In genomic region chr10:131979821-131980270, GRCh38 we compare ENCODE assay signal across 9 cellular contexts. TPM values are rescaled to one million over a fixed set of nuclear protein-coding genes. Genes with fewer than 3 reads are reported as not detected.
DNase-seq lines count a peak whose midpoint lies in the region; FAIRE-seq and TF ChIP-seq lines count a peak whose summit lies in the region.
"Had no signal": no experiment of that assay in that cellular context is flagged by ENCODE, and none has a peak within 500 bp of the region (broad histone marks: within the 10 kb centered on the region; RNA-seq: fewer than 3 reads in every experiment).

No MANE protein-coding gene starts in this region.

- TF ChIP-seq CTCF in breast epithelium (IDR thresholded peaks at IDR 0.05) = no peak
- no peak for TF ChIP-seq CTCF in liver (IDR thresholded peaks at IDR 0.05; ENCODE audit: low read depth, low read length, missing input control)
- TF ChIP-seq CTCF in tibial artery (IDR thresholded peaks at IDR 0.05) = no peak

- TF ChIP-seq POLR2A in breast epithelium (IDR thresholded peaks at IDR 0.05) (no peak), GM12891 (IDR thresholded peaks at IDR 0.05; ENCODE audit: low read depth, low read length) (no peak)

- peak overlapping the region; percentile 35 to 44 for H3K9ac ChIP-seq in liver (ENCODE audit: low read depth in 1 of 2, low read length in 2 of 2)

- H3K36me3 ChIP-seq in breast epithelium (no peaks in the 10 kb centered on the region), liver (ENCODE audit: control insufficient read depth in 4 of 4, insufficient read depth in 3 of 4, low read depth in 1 of 4, low read length in 3 of 4) (no peaks in the 10 kb centered on the region), tibial artery (no peaks in the 10 kb centered on the region)

- H3K27ac ChIP-seq in breast epithelium (peak overlapping the region; percentile 13 to 22), liver (ENCODE audit: low read depth in 1 of 2, low read length in 2 of 2) (peak overlapping the region; percentile 68 to 88), tibial artery (peak overlapping the region in 1 of 2 donors; percentile 9)

- peak overlapping the region; percentile 90 for H3K4me3 Mint-ChIP-seq in activated CD4-positive, alpha-beta T cell treated with anti-CD3 and anti-CD28 coated beads, Interleukin-2, amount 10 ng/mL, durations not matched to agents 24 days and 14 days

- peaks cover 53% of the 10 kb centered on the region for H3K4me1 Mint-ChIP-seq in activated CD4-positive, alpha-beta T cell treated with anti-CD3 and anti-CD28 coated beads, Interleukin-2, amount 10 ng/mL, durations not matched to agents 24 days and 14 days

- peak overlapping the region; percentile 79 for H3K27ac Mint-ChIP-seq in activated CD4-positive, alpha-beta T cell treated with anti-CD3 and anti-CD28 coated beads, Interleukin-2, amount 10 ng/mL, durations not matched to agents 24 days and 14 days

- no peaks in the 10 kb centered on the region for H3K9me3 Mint-ChIP-seq in activated CD4-positive, alpha-beta T cell treated with anti-CD3 and anti-CD28 coated beads, Interleukin-2, amount 10 ng/mL, durations not matched to agents 24 days and 14 days

- H3K4me3 ChIP-seq in breast epithelium = peak overlapping the region; percentile 64 to 97 (median 94)
- H3K4me3 ChIP-seq in liver (ENCODE audit: low read depth in 1 of 3, low read length in 3 of 3) = peak overlapping the region; percentile 56 to 92 (median 59)
- peak overlapping the region; percentile 17 to 31 for H3K4me3 ChIP-seq in tibial artery

- H3K36me3 Mint-ChIP-seq in activated CD4-positive, alpha-beta T cell treated with anti-CD3 and anti-CD28 coated beads, Interleukin-2, amount 10 ng/mL, durations not matched to agents 24 days and 14 days (ENCODE audit: low read depth) = peaks cover 48% of the 10 kb centered on the region

- intact Hi-C loops in activated CD4-positive, alpha-beta T cell treated with anti-CD3 and anti-CD28 coated beads, Interleukin-2, amount 10 ng/mL, durations not matched to agents 24 days and 14 days (cut with micrococcal nuclease) = loop anchor here (5.0 kb wide), 1 partner anchor 472 kb away; no protein-coding TSS in a partner anchor
- intact Hi-C loops in breast epithelium (cut with DNase I; ENCODE audit: low total_unique reads) = no loop called here
- intact Hi-C loops in tibial artery (cut with DNase I; ENCODE audit: low total_unique reads) = no loop called here

- no peak for TF ChIP-seq RAD21 in liver (IDR thresholded peaks at IDR 0.05)

- peak; percentile 66 for DNase-seq in activated CD4-positive, alpha-beta T cell treated with anti-CD3 and anti-CD28 coated beads, Interleukin-2, amount 10 ng/mL, durations not matched to agents 24 days and 14 days
- DNase-seq in activated CD4-positive, alpha-beta T cell treated with anti-CD3 and anti-CD28 coated beads, Interleukin-2, amount 50 U/mL, for 1 hour = no peak
- peak in 1 of 2 donors; percentile 56 for DNase-seq in breast epithelium (ENCODE audit: low spot score in 2 of 2)
- peak in 1 of 2 donors; percentile 71 for DNase-seq in tibial artery
- DNase-seq in GM12891 (ENCODE audit: insufficient read length, low spot score) = no peak
- DNase-seq in NCI-H2171 treated with DMSO at 0.1 percent for 48 hours (lab: John Stamatoyannopoulos, UW) = no peak
- DNase-seq in SIG-M5 treated with dmso at 0.1 percent for 504 hours (lab: John Stamatoyannopoulos, UW; ENCODE audit: unreplicated experiment) = no peak
- DNase-seq: NCI-H748 treated with DMSO at 0.1 percent for 48 hours had no signal

- no peaks in the 10 kb centered on the region for H3K9me3 ChIP-seq in breast epithelium
- H3K9me3 ChIP-seq in liver (ENCODE audit: control insufficient read depth in 4 of 4, low read length in 3 of 4) = no peaks in the 10 kb centered on the region
- H3K9me3 ChIP-seq in tibial artery = no peaks in the 10 kb centered on the region

- no peaks in the 10 kb centered on the region for H3K27me3 ChIP-seq in breast epithelium
- no peaks in the 10 kb centered on the region for H3K27me3 ChIP-seq in liver (ENCODE audit: control insufficient read depth in 4 of 4, insufficient read depth in 4 of 4, low read length in 3 of 4)
- no peaks in the 10 kb centered on the region for H3K27me3 ChIP-seq in tibial artery

- H3K27me3 Mint-ChIP-seq in activated CD4-positive, alpha-beta T cell treated with anti-CD3 and anti-CD28 coated beads, Interleukin-2, amount 10 ng/mL, durations not matched to agents 24 days and 14 days = peaks cover 11% of the 10 kb centered on the region

- 15% methylated on average over 30 of the region's 30 CpGs for WGBS in liver

- H3K4me1 ChIP-seq in breast epithelium (peaks cover 0 to 5% of the 10 kb centered on the region in 2 donors), liver (ENCODE audit: control insufficient read depth in 4 of 4, insufficient read depth in 4 of 4, low read length in 3 of 4) (peaks cover 6 to 38% (median 24%) of the 10 kb centered on the region in 4 donors), tibial artery (peaks cover 0 to 28% (median 14%) of the 10 kb centered on the region in 4 donors)

- no peak for FAIRE-seq in GM12891 (lab: Jason Lieb, UNC)

TF ChIP-seq in liver, 16 proteins besides CTCF, POLR2A, EP300 and RAD21:
- no peak for TF ChIP-seq NR2F2 (IDR thresholded peaks at IDR 0.05)
- no peak for TF ChIP-seq SP1 (IDR thresholded peaks at IDR 0.05)
- peak; percentile 19 to 36 for TF ChIP-seq EGR1 (IDR thresholded peaks at IDR 0.05; ENCODE audit: low read depth in 2 of 2)
- no peak for TF ChIP-seq TAF1 (conservative IDR thresholded peaks at IDR 0.05)
- no peak for TF ChIP-seq FOXA2 (IDR thresholded peaks at IDR 0.05)
- TF ChIP-seq REST (IDR thresholded peaks at IDR 0.05) = no peak
- peak; percentile 22 for TF ChIP-seq YY1 (IDR thresholded peaks at IDR 0.05)

TF ChIP-seq in GM12891, 5 proteins besides CTCF, POLR2A, EP300 and RAD21:
- TF ChIP-seq SPI1 (IDR thresholded peaks at IDR 0.05; ENCODE audit: low read depth, low read length) (no peak), POLR2AphosphoS5 (IDR thresholded peaks at IDR 0.05; ENCODE audit: low read depth, low read length) (no peak), PAX5 (IDR thresholded peaks at IDR 0.05; ENCODE audit: insufficient read depth, low read length, severe bottlenecking) (no peak), TAF1 (IDR thresholded peaks at IDR 0.05; ENCODE audit: low read depth, low read length) (no peak), POU2F2 (IDR thresholded peaks at IDR 0.05; ENCODE audit: low read depth, low read length) (no peak)

RNA-seq across cellular contexts. Expression of gene BNIP3, which starts 1.9 kb away (rescaled TPM):
- total RNA-seq in activated CD4-positive, alpha-beta T cell treated with anti-CD3 and anti-CD28 coated beads, Interleukin-2, amount 10 ng/mL, durations not matched to agents 24 days and 14 days = 94.4 and 95.1 TPM in 2 replicates
- total RNA-seq in breast epithelium (100 to 1,000 TPM in 2 of 3 donors, 10 to 100 TPM in 1; 81.9 to 235 (median 107) TPM), liver (100 to 1,000 TPM in 1 of 2 donors, 10 to 100 TPM in 1; 36.8 to 151 TPM)
- polyA plus RNA-seq in liver = 100 to 1,000 TPM in 1 of 2 donors, 10 to 100 TPM in 1; 94.4 to 133 TPM
- polyA plus RNA-seq in GM12891 (2012; ENCODE audit: low read depth, missing spikeins) = 84.9 TPM

Comparison
In these comparisons a context has a peak if more than half of its experiments do, and no peak if none do; other contexts are left out.
1. H3K4me3 ChIP-seq: peak in every context shown above with its lines; median percentile 94 in breast epithelium; 59 in liver; 24 in tibial artery.